Comparison of ENCODE assay signal across 1 cellular context in the genomic region with DNA sequence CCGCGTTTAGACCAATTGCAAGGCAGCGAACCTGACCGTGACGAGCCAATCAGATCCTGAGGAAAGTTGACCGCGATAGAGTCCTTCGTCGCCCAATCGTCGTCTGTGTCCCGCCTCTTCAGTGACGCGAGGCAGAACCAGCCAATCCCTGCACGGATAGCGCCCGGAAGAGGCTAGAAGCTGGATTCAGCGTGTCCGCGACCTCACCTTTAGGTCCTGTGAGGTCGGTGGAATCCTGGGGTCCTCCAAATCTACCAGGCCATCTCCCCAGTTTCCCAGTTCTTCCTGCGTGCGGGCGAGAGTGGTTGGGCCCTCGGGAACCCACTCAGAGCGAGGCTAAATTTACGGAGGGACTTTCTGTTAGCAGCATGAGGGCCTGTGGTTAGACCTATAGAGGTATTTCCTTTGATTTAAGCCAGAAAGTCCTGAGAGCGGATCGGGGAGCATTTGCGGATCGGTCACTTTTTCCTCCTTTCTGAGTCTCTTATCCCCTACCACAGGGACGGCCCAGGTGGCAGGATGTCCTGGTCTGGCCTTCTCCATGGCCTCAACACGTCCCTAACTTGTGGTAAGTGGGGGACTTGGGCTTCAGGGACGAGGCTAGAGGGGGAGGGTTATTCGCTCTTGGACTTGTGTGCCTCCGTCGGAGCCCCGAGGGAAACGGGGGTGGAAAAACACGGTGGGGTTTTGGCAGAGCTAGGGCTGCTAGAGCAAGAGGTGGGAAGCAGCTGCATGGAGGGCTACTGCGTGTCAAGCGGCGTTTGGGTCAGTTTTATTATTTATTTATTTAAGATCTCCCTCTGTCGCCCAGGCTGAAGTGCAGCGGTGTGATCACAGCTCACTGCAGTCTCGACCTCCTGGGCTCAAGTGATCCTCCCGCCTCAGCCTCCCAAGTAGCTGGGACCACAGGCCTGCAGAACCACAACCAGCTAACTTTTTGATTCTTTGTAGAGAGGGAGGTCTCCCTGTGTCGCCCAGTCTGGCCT.
A peak's percentile ranks its signal among the peaks of the same experiment; 100 is the strongest.
TF ChIP-seq lines count a peak whose summit lies in the region.

MRPS12 (plus strand) TSS at position 169 of the 986 bp plus-strand sequence; CDS start at position 520, 351 bp downstream.

TF ChIP-seq in GM12878, 131 proteins besides CTCF, POLR2A, EP300 and RAD21 (continued from another document):
- TF ChIP-seq MTA3 (IDR thresholded peaks at IDR 0.05; ENCODE audit: borderline replicate concordance, low read length) (no peak), NRF1 (conservative IDR thresholded peaks at IDR 0.05; ENCODE audit: low read depth, low read length) (no peak), FOS (IDR thresholded peaks at IDR 0.05; ENCODE audit: borderline replicate concordance, extremely low read depth, insufficient read length) (peak; percentile 57), E2F4 (IDR thresholded peaks at IDR 0.05; ENCODE audit: low read depth, low read length) (no peak), SUZ12 (IDR thresholded peaks at IDR 0.05; ENCODE audit: unreplicated experiment) (no peak), E2F8 (IDR thresholded peaks at IDR 0.05; ENCODE audit: low read depth, partially characterized antibody) (no peak), EED (IDR thresholded peaks at IDR 0.05; ENCODE audit: low read depth) (peak; percentile 52), KAT2A (conservative IDR thresholded peaks at IDR 0.05; ENCODE audit: control insufficient read depth, low read depth, low read length) (no peak), BRCA1 (IDR thresholded peaks at IDR 0.05; ENCODE audit: low read depth, low read length) (no peak), KDM1A (IDR thresholded peaks at IDR 0.05; ENCODE audit: borderline replicate concordance) (no peak), TAF1 (IDR thresholded peaks at IDR 0.05; ENCODE audit: borderline replicate concordance, low read depth, low read length) (0 out of 2 replicates have a peak, but pooled peaks have one; percentile 9), TBL1XR1 (IDR thresholded peaks at IDR 0.05; ENCODE audit: low read depth, low read length) (peak; percentile 19; the same call in 1 of the 2 replicates), PAX8 (IDR thresholded peaks at IDR 0.05) (no peak), RUNX3 (IDR thresholded peaks at IDR 0.05; ENCODE audit: low read length) (peak; percentile 64), ZSCAN29 (IDR thresholded peaks at IDR 0.05) (no peak), GATAD2B (conservative IDR thresholded peaks at IDR 0.05; ENCODE audit: low read depth) (no peak), ZZZ3 (IDR thresholded peaks at IDR 0.05; ENCODE audit: control insufficient read depth, insufficient read length, low read depth) (no peak), MYB (IDR thresholded peaks at IDR 0.05; ENCODE audit: borderline replicate concordance, low read depth, low read length) (no peak), ZNF217 (IDR thresholded peaks at IDR 0.05) (no peak), EGR1 (IDR thresholded peaks at IDR 0.05; ENCODE audit: borderline replicate concordance in 1 of 2, low read depth in 2 of 2, low read length in 2 of 2) (no peak), TCF12 (IDR thresholded peaks at IDR 0.05; ENCODE audit: low read depth, low read length) (0 out of 2 replicates have a peak, but pooled peaks have one; percentile 20), STAT1 (conservative IDR thresholded peaks at IDR 0.05) (no peak), CHD4 (IDR thresholded peaks at IDR 0.05) (no peak), CBX5 (IDR thresholded peaks at IDR 0.05; ENCODE audit: low read depth) (no peak), CHD1 (IDR thresholded peaks at IDR 0.05; ENCODE audit: low read depth, low read length) (no peak), PAX5 (IDR thresholded peaks at IDR 0.05; ENCODE audit: borderline replicate concordance, low read depth, low read length) (peak; percentile 15; the same call in 1 of the 2 replicates), SMAD1 (IDR thresholded peaks at IDR 0.05; ENCODE audit: low read depth, partially characterized antibody) (no peak)
- TF ChIP-seq, protein P1, sequence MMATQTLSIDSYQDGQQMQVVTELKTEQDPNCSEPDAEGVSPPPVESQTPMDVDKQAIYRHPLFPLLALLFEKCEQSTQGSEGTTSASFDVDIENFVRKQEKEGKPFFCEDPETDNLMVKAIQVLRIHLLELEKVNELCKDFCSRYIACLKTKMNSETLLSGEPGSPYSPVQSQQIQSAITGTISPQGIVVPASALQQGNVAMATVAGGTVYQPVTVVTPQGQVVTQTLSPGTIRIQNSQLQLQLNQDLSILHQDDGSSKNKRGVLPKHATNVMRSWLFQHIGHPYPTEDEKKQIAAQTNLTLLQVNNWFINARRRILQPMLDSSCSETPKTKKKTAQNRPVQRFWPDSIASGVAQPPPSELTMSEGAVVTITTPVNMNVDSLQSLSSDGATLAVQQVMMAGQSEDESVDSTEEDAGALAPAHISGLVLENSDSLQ (IDR thresholded peaks at IDR 0.05): peak; percentile 96
- TF ChIP-seq, protein P2, sequence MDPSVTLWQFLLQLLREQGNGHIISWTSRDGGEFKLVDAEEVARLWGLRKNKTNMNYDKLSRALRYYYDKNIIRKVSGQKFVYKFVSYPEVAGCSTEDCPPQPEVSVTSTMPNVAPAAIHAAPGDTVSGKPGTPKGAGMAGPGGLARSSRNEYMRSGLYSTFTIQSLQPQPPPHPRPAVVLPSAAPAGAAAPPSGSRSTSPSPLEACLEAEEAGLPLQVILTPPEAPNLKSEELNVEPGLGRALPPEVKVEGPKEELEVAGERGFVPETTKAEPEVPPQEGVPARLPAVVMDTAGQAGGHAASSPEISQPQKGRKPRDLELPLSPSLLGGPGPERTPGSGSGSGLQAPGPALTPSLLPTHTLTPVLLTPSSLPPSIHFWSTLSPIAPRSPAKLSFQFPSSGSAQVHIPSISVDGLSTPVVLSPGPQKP (IDR thresholded peaks at IDR 0.05; ENCODE audit: low read depth, low read length): no peak
- TF ChIP-seq, protein P3, sequence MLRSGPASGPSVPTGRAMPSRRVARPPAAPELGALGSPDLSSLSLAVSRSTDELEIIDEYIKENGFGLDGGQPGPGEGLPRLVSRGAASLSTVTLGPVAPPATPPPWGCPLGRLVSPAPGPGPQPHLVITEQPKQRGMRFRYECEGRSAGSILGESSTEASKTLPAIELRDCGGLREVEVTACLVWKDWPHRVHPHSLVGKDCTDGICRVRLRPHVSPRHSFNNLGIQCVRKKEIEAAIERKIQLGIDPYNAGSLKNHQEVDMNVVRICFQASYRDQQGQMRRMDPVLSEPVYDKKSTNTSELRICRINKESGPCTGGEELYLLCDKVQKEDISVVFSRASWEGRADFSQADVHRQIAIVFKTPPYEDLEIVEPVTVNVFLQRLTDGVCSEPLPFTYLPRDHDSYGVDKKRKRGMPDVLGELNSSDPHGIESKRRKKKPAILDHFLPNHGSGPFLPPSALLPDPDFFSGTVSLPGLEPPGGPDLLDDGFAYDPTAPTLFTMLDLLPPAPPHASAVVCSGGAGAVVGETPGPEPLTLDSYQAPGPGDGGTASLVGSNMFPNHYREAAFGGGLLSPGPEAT (IDR thresholded peaks at IDR 0.05; ENCODE audit: low read depth): peak; percentile 63
- TF ChIP-seq, protein P4, sequence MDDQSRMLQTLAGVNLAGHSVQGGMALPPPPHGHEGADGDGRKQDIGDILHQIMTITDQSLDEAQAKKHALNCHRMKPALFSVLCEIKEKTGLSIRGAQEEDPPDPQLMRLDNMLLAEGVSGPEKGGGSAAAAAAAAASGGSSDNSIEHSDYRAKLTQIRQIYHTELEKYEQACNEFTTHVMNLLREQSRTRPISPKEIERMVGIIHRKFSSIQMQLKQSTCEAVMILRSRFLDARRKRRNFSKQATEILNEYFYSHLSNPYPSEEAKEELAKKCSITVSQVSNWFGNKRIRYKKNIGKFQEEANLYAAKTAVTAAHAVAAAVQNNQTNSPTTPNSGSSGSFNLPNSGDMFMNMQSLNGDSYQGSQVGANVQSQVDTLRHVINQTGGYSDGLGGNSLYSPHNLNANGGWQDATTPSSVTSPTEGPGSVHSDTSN (IDR thresholded peaks at IDR 0.05; ENCODE audit: insufficient replicate concordance, low read depth, low read length): peak; percentile 83
